9 cellular contexts compared by ENCODE assay signal in the genomic region with DNA sequence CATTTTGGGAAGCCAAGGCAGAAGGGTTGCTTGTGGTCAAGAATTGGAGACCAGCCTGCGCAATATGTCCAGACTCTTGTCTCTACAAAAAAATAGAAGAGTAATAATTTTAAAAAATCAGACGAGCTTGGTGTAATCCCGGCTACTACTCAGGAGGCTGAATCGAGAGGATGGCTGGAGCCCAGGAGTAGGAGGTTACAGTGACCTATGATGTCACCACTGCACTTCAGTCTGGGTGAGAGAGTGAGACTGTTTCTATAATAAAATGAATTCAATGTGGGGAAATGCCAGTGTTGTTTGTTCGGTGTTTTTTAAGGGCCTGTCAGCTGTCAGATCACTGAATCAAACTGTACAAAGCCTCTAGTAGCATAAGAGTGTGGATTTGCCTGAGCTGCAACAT. TPM values are rescaled to one million over a fixed set of nuclear protein-coding genes. Genes with fewer than 3 reads are reported as not detected.
DNase-seq lines count a peak whose midpoint lies in the region; ATAC-seq, FAIRE-seq and TF ChIP-seq lines count a peak whose summit lies in the region.
"Had no signal": no experiment of that assay in that cellular context is flagged by ENCODE, and none has a peak within 500 bp of the region (broad histone marks: within the 10 kb centered on the region; RNA-seq: fewer than 3 reads in every experiment).

No MANE protein-coding gene starts in this region.

- H3K27ac ChIP-seq in A549 (no peak overlapping the region), HUES48 (ENCODE audit: low read depth, low read length) (no peak overlapping the region), lung (ENCODE audit: low read depth in 1 of 2, low read length in 1 of 2) (peak overlapping the region; percentile 27 to 61)

- in situ Hi-C loops in KBM-7 (cut with MboI; ENCODE audit: low pct_unique_long_range_greater_than_20kb, low sequenced_read_pairs), result no loop called here

- no peak for TF ChIP-seq RAD21 in A549 (conservative IDR thresholded peaks at IDR 0.05 in 1 of 2, IDR thresholded peaks at IDR 0.05 in 1 of 2)

- TF ChIP-seq POLR2A in A549 (IDR thresholded peaks at IDR 0.05; ENCODE audit: low read length), result no peak
- TF ChIP-seq POLR2A in lower leg skin (IDR thresholded peaks at IDR 0.05), result no peak

- H3K9me3 ChIP-seq in A549 (no peaks in the 10 kb centered on the region), HUES48 (ENCODE audit: control insufficient read depth, insufficient read depth, low read length) (no peaks in the 10 kb centered on the region), lung (ENCODE audit: control insufficient read depth in 2 of 2, insufficient read depth in 1 of 2, low read length in 1 of 2) (no peaks in the 10 kb centered on the region)

- H3K36me3 Mint-ChIP-seq in activated naive CD8-positive, alpha-beta T cell treated with anti-CD3 and anti-CD28 coated beads, Interleukin-2, amount 50 U/mL, for 24 hours (ENCODE audit: low read depth), result peaks cover 7% of the 10 kb centered on the region

- CTCF ChIA-PET in A549 (lab: Yijun Ruan, JAX), result interaction anchor here (0.7 to 1.2 kb wide), 2 partner anchors 12 to 14 kb away, joined by 3 to 6 read pairs; no protein-coding TSS in a partner anchor

- ATAC-seq in A549 (no peak), lung (ENCODE audit: insufficient read depth, low FRiP score) (no peak), GM21717 (IDR thresholded peaks at IDR 0.05; ENCODE audit: unreplicated experiment) (no peak)
- ATAC-seq in activated naive CD8-positive, alpha-beta T cell treated with anti-CD3 and anti-CD28 coated beads, Interleukin-2, amount 50 U/mL, for 24 hours, result no peak

- FAIRE-seq in A549 (lab: Jason Lieb, UNC), result no peak

- TF ChIP-seq EP300 in A549 (IDR thresholded peaks at IDR 0.05), result no peak

- H3K4me1 Mint-ChIP-seq in activated naive CD8-positive, alpha-beta T cell treated with anti-CD3 and anti-CD28 coated beads, Interleukin-2, amount 50 U/mL, for 24 hours, result peaks cover 42% of the 10 kb centered on the region

- H3K27me3 ChIP-seq in HUES48 (ENCODE audit: control insufficient read depth, insufficient read depth, low read length), result no peaks in the 10 kb centered on the region
- H3K27me3 ChIP-seq in lung (ENCODE audit: control insufficient read depth, insufficient read depth), result no peaks in the 10 kb centered on the region

- no peaks in the 10 kb centered on the region for H3K9me3 Mint-ChIP-seq in activated naive CD8-positive, alpha-beta T cell treated with anti-CD3 and anti-CD28 coated beads, Interleukin-2, amount 50 U/mL, for 24 hours

- H3K9ac ChIP-seq in HUES48 (ENCODE audit: low read depth, low read length), result no peak overlapping the region

- peaks cover 5% of the 10 kb centered on the region for H3K27me3 Mint-ChIP-seq in activated naive CD8-positive, alpha-beta T cell treated with anti-CD3 and anti-CD28 coated beads, Interleukin-2, amount 50 U/mL, for 24 hours

- peak overlapping the region; percentile 81 for H3K4me2 ChIP-seq in A549

- no peaks in the 10 kb centered on the region for H3K36me3 ChIP-seq in HUES48 (ENCODE audit: control insufficient read depth, insufficient read depth, low read length)
- H3K36me3 ChIP-seq in lung (ENCODE audit: control insufficient read depth in 2 of 2, insufficient read depth in 2 of 2, low read length in 2 of 2), result no peaks in the 10 kb centered on the region

- H3K4me1 ChIP-seq in A549 (peaks cover 22% of the 10 kb centered on the region), HUES48 (ENCODE audit: control insufficient read depth, insufficient read depth, low read length) (peaks cover 15% of the 10 kb centered on the region), lung (ENCODE audit: control insufficient read depth in 2 of 2, insufficient read depth in 2 of 2, low read length in 2 of 2) (peaks cover 0 to 9% of the 10 kb centered on the region in 2 donors)

- H3K27ac Mint-ChIP-seq in activated naive CD8-positive, alpha-beta T cell treated with anti-CD3 and anti-CD28 coated beads, Interleukin-2, amount 50 U/mL, for 24 hours, result no peak overlapping the region

- TF ChIP-seq CTCF in A549 (IDR thresholded peaks at IDR 0.05) (no peak), lung (IDR thresholded peaks at IDR 0.05; ENCODE audit: control extremely low read depth, extremely low read depth) (no peak), lower leg skin (IDR thresholded peaks at IDR 0.05) (no peak)

- no peak for DNase-seq in A549 (ENCODE audit: low read depth in 1 of 2, low spot score in 1 of 2)
- no peak for DNase-seq in activated naive CD8-positive, alpha-beta T cell treated with anti-CD3 and anti-CD28 coated beads, Interleukin-2, amount 50 U/mL, for 24 hours
- no peak for DNase-seq in lung (ENCODE audit: low spot score)
- DNase-seq in ecto neural progenitor cell (ENCODE audit: low spot score), result no peak
- DNase-seq in lower leg skin (ENCODE audit: low spot score in 2 of 2), result no peak
- no peak for DNase-seq in KBM-7
- DNase-seq: NCI-H226 had no signal

- H3K4me3 ChIP-seq in A549, result no peak overlapping the region
- H3K4me3 ChIP-seq in HUES48 (ENCODE audit: low read depth, low read length), result peak overlapping the region; percentile 71
- H3K4me3 ChIP-seq in lung, result no peak overlapping the region
- H3K4me3 ChIP-seq in lower leg skin (ENCODE audit: low read depth, poor library complexity, severe bottlenecking), result no peak overlapping the region

- POLR2A ChIA-PET in A549 (lab: Yijun Ruan, JAX), result no interaction called here

- intact Hi-C loops in lower leg skin (cut with DNase I; ENCODE audit: low total_unique reads), result no loop called here

- peak overlapping the region; percentile 89 for H3K4me3 Mint-ChIP-seq in activated naive CD8-positive, alpha-beta T cell treated with anti-CD3 and anti-CD28 coated beads, Interleukin-2, amount 50 U/mL, for 24 hours

- 59% methylated on average over 5 of the region's 5 CpGs for WGBS in A549 (ENCODE audit: missing lambda C conversion rate)
- 60 to 84% methylated on average over 5 of the region's 5 CpGs for WGBS in lung, 2 donors
- 37 to 50% methylated on average over 5 of the region's 5 CpGs for WGBS in lower leg skin, 2 donors

TF ChIP-seq in A549, 52 proteins besides CTCF, POLR2A, EP300 and RAD21:
- TF ChIP-seq CEBPB (IDR thresholded peaks at IDR 0.05) (no peak), EHF (CRISPR knock-in tag; IDR thresholded peaks at IDR 0.05) (no peak), RNF2 (IDR thresholded peaks at IDR 0.05; ENCODE audit: borderline replicate concordance, low read depth) (no peak), JUNB (IDR thresholded peaks at IDR 0.05) (no peak), JUN (IDR thresholded peaks at IDR 0.05) (no peak), KDM5A (IDR thresholded peaks at IDR 0.05) (no peak)

RNA-seq across cellular contexts. Expression of a gene that starts 1.2 kb away (rescaled TPM):
- polyA plus RNA-seq in A549 (2011; rRNA removed) (24.0 and 24.3 TPM in 2 replicates), A549 (2017; fragmentation: RNase III; extraction: RNeasy Plus Mini Kit Qiagen cat#74134 plus additional on column Dnase treatment) (16.8 to 20.3 TPM (median 17.8 TPM) in 3 replicates), lung (10 to 100 TPM; 18.7 to 22.3 TPM)
- 6.5 and 8.7 TPM in 2 replicates for polyA plus RNA-seq in A549 (2012; cell fraction: cytosol; rRNA removed)
- polyA plus RNA-seq in A549 (2012; cell fraction: nucleus; rRNA removed), result 5.0 and 5.6 TPM in 2 replicates
- 13.3 and 13.8 TPM in 2 replicates for polyA minus RNA-seq in A549 (2011; rRNA and poly(A)+ RNA removed)
- total RNA-seq in lung (10 to 100 TPM; 48.0 to 90.6 TPM), lower leg skin (100 to 1,000 TPM in 3 of 4 donors, 10 to 100 TPM in 1; 82.1 to 114 (median 110) TPM)

RNA-seq across cellular contexts. Expression of a gene that starts 36.3 kb away (rescaled TPM):
- polyA plus RNA-seq in A549 (2011; rRNA removed) (20.0 and 21.1 TPM in 2 replicates), A549 (2017; fragmentation: RNase III; extraction: RNeasy Plus Mini Kit Qiagen cat#74134 plus additional on column Dnase treatment) (11.7 to 12.6 TPM (median 12.1 TPM) in 3 replicates), lung (10 to 100 TPM; 18.0 to 18.4 TPM)
- 3.9 and 4.9 TPM in 2 replicates for polyA plus RNA-seq in A549 (2012; cell fraction: cytosol; rRNA removed)
- polyA plus RNA-seq in A549 (2012; cell fraction: nucleus; rRNA removed), result 9.7 and 10.3 TPM in 2 replicates
- polyA minus RNA-seq in A549 (2011; rRNA and poly(A)+ RNA removed), result 6.9 and 7.1 TPM in 2 replicates
- total RNA-seq in lung (10 to 100 TPM; 34.9 to 41.7 TPM), lower leg skin (10 to 100 TPM; 14.0 to 22.1 (median 19.3) TPM)

Comparison
In these comparisons a context has a peak if more than half of its experiments do, and no peak if none do; other contexts are left out.
1. H3K27ac ChIP-seq: peak in lung (2 of 2); none in A549 (0 of 2) and HUES48 (single experiment).